In the genomic region with DNA sequence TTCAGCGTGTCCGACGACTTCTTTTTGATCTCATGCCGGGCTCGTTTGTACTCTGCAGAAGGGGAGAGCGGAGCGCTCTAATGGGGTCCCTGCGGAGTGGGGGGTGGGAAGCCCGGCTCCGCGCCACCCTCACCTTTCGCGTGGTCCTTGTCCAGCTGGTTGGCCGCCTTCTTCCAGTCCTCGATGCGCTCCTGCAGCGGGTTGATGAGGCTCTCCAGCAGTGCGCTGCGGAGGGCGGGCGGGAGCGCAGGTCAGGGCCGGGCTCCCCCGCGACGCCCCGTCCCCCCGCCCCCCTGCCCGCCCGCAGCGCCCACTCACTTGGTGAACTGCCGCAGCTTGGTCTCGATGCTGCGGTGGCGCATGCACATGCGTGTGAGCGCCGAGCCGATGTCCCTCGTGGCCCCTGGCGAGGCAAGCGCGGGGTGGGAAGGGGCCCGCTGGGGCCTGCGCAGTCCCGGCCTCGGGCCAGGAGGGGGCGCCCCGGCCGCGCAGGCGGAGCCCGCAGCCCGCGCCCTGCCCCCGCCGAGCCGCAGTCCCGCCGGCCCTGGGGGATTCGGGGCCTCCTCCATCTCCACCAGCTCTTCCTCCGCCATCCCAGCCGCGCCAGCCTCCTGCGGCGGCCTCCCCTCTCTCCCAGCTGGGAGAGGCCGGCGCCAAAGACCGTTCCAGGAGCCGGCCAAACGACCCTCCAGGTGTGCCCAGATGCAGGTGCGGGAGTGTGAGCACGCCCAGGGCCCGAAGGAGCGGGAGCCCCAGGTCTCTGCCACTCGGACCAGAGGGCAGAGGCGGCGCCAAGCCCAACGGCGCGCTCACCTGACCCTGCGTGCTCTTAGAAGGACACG, we compare ENCODE assay signal across 9 cellular contexts. TPM values are rescaled to one million over a fixed set of nuclear protein-coding genes. Genes with fewer than 3 reads are reported as not detected.
A peak's percentile ranks its signal among the peaks of the same experiment; 100 is the strongest.
DNase-seq lines count a peak whose midpoint lies in the region; ATAC-seq and TF ChIP-seq lines count a peak whose summit lies in the region.
"Had no signal": no experiment of that assay in that cellular context is flagged by ENCODE, and none has a peak within 500 bp of the region (broad histone marks: within the 10 kb centered on the region; RNA-seq: fewer than 3 reads in every experiment).

No MANE protein-coding gene starts in this region.

- in situ Hi-C loops in GM13976 (cut with MboI; ENCODE audit: low sequenced_read_pairs, unreplicated experiment) = no loop called here
- in situ Hi-C loops in astrocyte of the cerebellum (cut with HindIII; ENCODE audit: low sequenced_read_pairs) = loop anchor here (10.0 kb wide), 2 partner anchors 85 to 115 kb away; no protein-coding TSS in a partner anchor

- H3K4me3 ChIP-seq in astrocyte of the cerebellum (ENCODE audit: low read depth, low read length) (no peak overlapping the region), right cardiac atrium (ENCODE audit: low read length) (no peak overlapping the region)

- H3K27ac ChIP-seq in right cardiac atrium (ENCODE audit: low read length) = no peak overlapping the region

- no peaks in the 10 kb centered on the region for H3K27me3 ChIP-seq in right cardiac atrium (ENCODE audit: control insufficient read depth, insufficient read depth)

- peak in 1 of 2 donors; percentile 34 for ATAC-seq in right cardiac atrium
- ATAC-seq in stimulated activated naive CD8-positive, alpha-beta T cell treated with anti-CD3 and anti-CD28 coated beads, Interleukin-15, Interleukin-2, amounts not matched to agents 100 U/mL and 50 U/mL, for 24 hours = peak; percentile 39

- WGBS in right cardiac atrium = 62% methylated on average over 82 of the region's 83 CpGs

- DNase-seq in GM13976 (ENCODE audit: low spot score) = peak; percentile 77
- DNase-seq in astrocyte of the cerebellum (ENCODE audit: low read depth) = no peak
- DNase-seq in right cardiac atrium = peak; percentile 36 to 85 (median 76)
- peak; percentile 30 for DNase-seq in stimulated activated naive CD8-positive, alpha-beta T cell treated with anti-CD3 and anti-CD28 coated beads, Interleukin-15, Interleukin-2, amounts not matched to agents 100 U/mL and 50 U/mL, for 24 hours
- no peak for DNase-seq in NCI-H187 (lab: John Stamatoyannopoulos, UW)
- no peak for DNase-seq in NCI-H1930 (lab: John Stamatoyannopoulos, UW)
- no peak for DNase-seq in HuH-7.5 (ENCODE audit: low spot score)
- DNase-seq in SK-N-DZ (ENCODE audit: low spot score) = no peak
- DNase-seq: stimulated activated CD4-positive, alpha-beta T cell treated with anti-CD3 and anti-CD28 coated beads, Interleukin-4, amount 100 ng/mL, for 4 hours had no signal

- TF ChIP-seq CTCF in GM13976 (IDR thresholded peaks at IDR 0.05; ENCODE audit: borderline replicate concordance, control extremely low read depth, extremely low read depth, insufficient read depth, missing control alignments) = no peak
- peak; percentile 32 for TF ChIP-seq CTCF in astrocyte of the cerebellum (IDR thresholded peaks at IDR 0.05; ENCODE audit: low read depth, low read length, missing control alignments)

- intact Hi-C loops in right cardiac atrium (cut with DNase I) = loop anchor here (2.0 to 10.0 kb wide), 5 partner anchors 55 to 95 kb away; no protein-coding TSS in a partner anchor

- peaks cover 9% of the 10 kb centered on the region for H3K4me1 ChIP-seq in right cardiac atrium (ENCODE audit: control insufficient read depth, insufficient read depth, low read length)

- H3K9me3 ChIP-seq in right cardiac atrium (ENCODE audit: control insufficient read depth, low read length) = no peaks in the 10 kb centered on the region

RNA-seq across cellular contexts. Expression of a gene that starts 6.0 kb away (rescaled TPM):
- total RNA-seq in right cardiac atrium = 10 to 100 TPM; 60.4 to 71.2 (median 67.7) TPM
- polyA plus RNA-seq in right cardiac atrium = 47.5 TPM
- polyA plus RNA-seq in SK-N-DZ (2014; cell fraction: cytosol; rRNA removed) = 19.4 and 42.1 TPM in 2 replicates
- 45.1 and 55.5 TPM in 2 replicates for polyA plus RNA-seq in SK-N-DZ (2014; cell fraction: nucleus; rRNA removed)

RNA-seq across cellular contexts. Expression of a gene that starts 33.5 kb away (rescaled TPM):
- 1 to 10 TPM in 2 of 4 donors, under 1 TPM in 2; 0.74 to 2.1 (median 1.5) TPM for total RNA-seq in right cardiac atrium
- 1.9 TPM for polyA plus RNA-seq in right cardiac atrium
- 1.2 TPM in 1 of 2 replicates, not detected in the other for polyA plus RNA-seq in SK-N-DZ (2014; cell fraction: cytosol; rRNA removed)
- not detected in 2 replicates for polyA plus RNA-seq in SK-N-DZ (2014; cell fraction: nucleus; rRNA removed)

Comparison
In these comparisons a context has a peak if more than half of its experiments do, and no peak if none do; other contexts are left out.
1. DNase-seq: peak in GM13976 (single experiment), right cardiac atrium (3 of 3) and stimulated activated naive CD8-positive, alpha-beta T cell treated with anti-CD3 and anti-CD28 coated beads, Interleukin-15, Interleukin-2, amounts not matched to agents 100 U/mL and 50 U/mL, for 24 hours (single experiment); none in astrocyte of the cerebellum (single experiment), NCI-H187 (0 of 2), NCI-H1930 (0 of 2), HuH-7.5 (single experiment) and SK-N-DZ (single experiment).